Comparison of ENCODE assay signal across 13 cellular contexts in the genomic region with DNA sequence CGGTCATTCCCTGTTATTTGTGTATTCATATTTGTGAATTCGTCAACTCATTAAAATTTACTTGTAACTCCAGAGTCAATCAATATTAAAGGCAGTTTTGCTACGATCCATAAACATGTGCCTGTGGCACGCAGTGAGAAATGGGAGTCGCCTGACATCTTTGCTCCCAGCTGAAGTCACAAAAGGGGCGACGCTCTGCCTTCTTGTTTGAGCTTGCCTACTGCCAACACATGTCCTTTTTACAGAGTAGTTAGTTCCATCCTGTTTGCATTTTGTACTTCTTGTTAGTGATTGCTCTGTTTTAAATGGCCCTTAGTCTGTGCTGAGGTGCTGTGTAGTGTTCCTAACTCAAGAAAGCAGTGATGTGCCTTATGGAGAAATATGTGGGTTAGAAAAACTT.
DNase-seq lines count a peak whose midpoint lies in the region; ATAC-seq and TF ChIP-seq lines count a peak whose summit lies in the region.
"Had no signal": no experiment of that assay in that cellular context is flagged by ENCODE, and none has a peak within 500 bp of the region (broad histone marks: within the 10 kb centered on the region; RNA-seq: fewer than 3 reads in every experiment).

No MANE protein-coding gene starts in this region.

- no peak overlapping the region for H3K4me3 ChIP-seq in epithelial cell of esophagus (ENCODE audit: low read length)
- H3K4me3 ChIP-seq: GM23338 had no signal

- DNase-seq in NCI-H1105 treated with DMSO at 0.1 percent for 48 hours (lab: John Stamatoyannopoulos, UW) (peak; percentile 27), NCI-H1105 (lab: John Stamatoyannopoulos, UW) (no peak), epithelial cell of esophagus (ENCODE audit: low read depth) (peak; percentile 43), cerebellar cortex (ENCODE audit: low spot score) (no peak)
- DNase-seq in stimulated activated naive CD8-positive, alpha-beta T cell treated with anti-CD3 and anti-CD28 coated beads, Interleukin-15, Interleukin-2, amounts not matched to agents 100 U/mL and 50 U/mL, for 24 hours, result no peak
- DNase-seq in stimulated activated CD4-positive, alpha-beta T cell treated with anti-CD3 and anti-CD28 coated beads, Interleukin-4, amount 100 ng/mL, for 4 hours, result no peak
- DNase-seq: CD8-positive, alpha-beta memory T cell; DMS79; EL; H7 had no signal

- H3K4me3 Mint-ChIP-seq in stimulated activated naive CD8-positive, alpha-beta T cell treated with anti-CD3 and anti-CD28 coated beads, Interleukin-15, Interleukin-2, amounts not matched to agents 100 ng/mL and 50 ng/mL, for 24 hours, result no peak overlapping the region
- H3K4me3 Mint-ChIP-seq: CD8-positive, alpha-beta memory T cell; GM23338 had no signal

- no peaks in the 10 kb centered on the region for H3K27me3 Mint-ChIP-seq in stimulated activated naive CD8-positive, alpha-beta T cell treated with anti-CD3 and anti-CD28 coated beads, Interleukin-15, Interleukin-2, amounts not matched to agents 100 ng/mL and 50 ng/mL, for 24 hours

- peaks cover 56% of the 10 kb centered on the region for H3K4me1 Mint-ChIP-seq in stimulated activated naive CD8-positive, alpha-beta T cell treated with anti-CD3 and anti-CD28 coated beads, Interleukin-15, Interleukin-2, amounts not matched to agents 100 ng/mL and 50 ng/mL, for 24 hours (ENCODE audit: low read depth)
- H3K4me1 Mint-ChIP-seq: GM23338 had no signal

- no peaks in the 10 kb centered on the region for H3K36me3 Mint-ChIP-seq in stimulated activated naive CD8-positive, alpha-beta T cell treated with anti-CD3 and anti-CD28 coated beads, Interleukin-15, Interleukin-2, amounts not matched to agents 100 ng/mL and 50 ng/mL, for 24 hours (ENCODE audit: low read depth)
- H3K36me3 Mint-ChIP-seq: CD8-positive, alpha-beta memory T cell had no signal

- no peaks in the 10 kb centered on the region for H3K9me3 Mint-ChIP-seq in stimulated activated naive CD8-positive, alpha-beta T cell treated with anti-CD3 and anti-CD28 coated beads, Interleukin-15, Interleukin-2, amounts not matched to agents 100 ng/mL and 50 ng/mL, for 24 hours
- H3K9me3 Mint-ChIP-seq: CD8-positive, alpha-beta memory T cell; GM23338 had no signal

- no peak for TF ChIP-seq CTCF in epithelial cell of esophagus (IDR thresholded peaks at IDR 0.05; ENCODE audit: insufficient read depth, low read depth, low read length, missing control alignments)

- no peak for ATAC-seq in stimulated activated naive CD8-positive, alpha-beta T cell treated with anti-CD3 and anti-CD28 coated beads, Interleukin-15, Interleukin-2, amounts not matched to agents 100 U/mL and 50 U/mL, for 24 hours
- no peak for ATAC-seq in HG03520 (IDR thresholded peaks at IDR 0.05; ENCODE audit: unreplicated experiment)
- ATAC-seq: GM23338 had no signal

- peak overlapping the region; percentile 10 for H3K27ac Mint-ChIP-seq in stimulated activated naive CD8-positive, alpha-beta T cell treated with anti-CD3 and anti-CD28 coated beads, Interleukin-15, Interleukin-2, amounts not matched to agents 100 ng/mL and 50 ng/mL, for 24 hours
- H3K27ac Mint-ChIP-seq: CD8-positive, alpha-beta memory T cell; GM23338 had no signal

Comparison
In these comparisons a context has a peak if more than half of its experiments do, and no peak if none do; other contexts are left out.
1. DNase-seq: peak in NCI-H1105 treated with DMSO at 0.1 percent for 48 hours (single experiment) and epithelial cell of esophagus (single experiment); none in NCI-H1105 (single experiment), stimulated activated naive CD8-positive, alpha-beta T cell treated with anti-CD3 and anti-CD28 coated beads, Interleukin-15, Interleukin-2, amounts not matched to agents 100 U/mL and 50 U/mL, for 24 hours (single experiment), stimulated activated CD4-positive, alpha-beta T cell treated with anti-CD3 and anti-CD28 coated beads, Interleukin-4, amount 100 ng/mL, for 4 hours (0 of 2) and cerebellar cortex (single experiment).